ENCODE assay signal across 1 cellular context in genomic region chr4:15438939-15439524, GRCh38.
TF ChIP-seq lines count a peak whose summit lies in the region.

No MANE protein-coding gene starts in this region.

TF ChIP-seq in HepG2, 621 proteins besides CTCF, POLR2A, EP300 and RAD21:
- no peak for TF ChIP-seq NCOA1 (CRISPR knock-in tag; IDR thresholded peaks at IDR 0.05)
- no peak for TF ChIP-seq ZNF747 (CRISPR knock-in tag; IDR thresholded peaks at IDR 0.05; ENCODE audit: borderline replicate concordance)
- no peak for TF ChIP-seq HNRNPK (IDR thresholded peaks at IDR 0.05; ENCODE audit: low read depth, low read length, poor library complexity, severe bottlenecking)
- TF ChIP-seq PREB (CRISPR knock-in tag; IDR thresholded peaks at IDR 0.05): no peak
- TF ChIP-seq MAFK (conservative IDR thresholded peaks at IDR 0.05 in 1 of 2, IDR thresholded peaks at IDR 0.05 in 1 of 2; ENCODE audit: low read length in 2 of 2): no peak
- no peak for TF ChIP-seq SOX6 (IDR thresholded peaks at IDR 0.05)
- TF ChIP-seq SOX6 (CRISPR knock-in tag; IDR thresholded peaks at IDR 0.05): no peak
- no peak for TF ChIP-seq SKI (IDR thresholded peaks at IDR 0.05; ENCODE audit: partially characterized antibody)
